Comparison of ENCODE assay signal across 18 cellular contexts in genomic region chr6:87291879-87292278, GRCh38. TPM values are rescaled to one million over a fixed set of nuclear protein-coding genes. Genes with fewer than 3 reads are reported as not detected.
"Had no signal": no experiment of that assay in that cellular context is flagged by ENCODE, and none has a peak within 500 bp of the region (broad histone marks: within the 10 kb centered on the region; RNA-seq: fewer than 3 reads in every experiment).

No MANE protein-coding gene starts in this region.

- H3K4me1 Mint-ChIP-seq: activated naive CD8-positive, alpha-beta T cell treated with anti-CD3 and anti-CD28 coated beads, Interleukin-2, amount 50 U/mL, for 24 hours; activated T-helper 17 cell treated with anti-CD3 and anti-CD28 coated beads, Interleukin-2, amount 50 U/mL, for 72 hours; neural progenitor cell; stimulated activated naive CD8-positive, alpha-beta T cell treated with anti-CD3 and anti-CD28 coated beads, Interleukin-15, amount 100 ng/mL, for 72 hours had no signal

- H3K4me1 ChIP-seq: esophagus muscularis mucosa, neural progenitor cell, sigmoid colon, spleen, testis, upper lobe of left lung had no signal

- H3K9me3 ChIP-seq: esophagus muscularis mucosa, sigmoid colon, spleen, testis, upper lobe of left lung had no signal

- H3K4me3 ChIP-seq: esophagus muscularis mucosa, neural progenitor cell, sigmoid colon, spleen, testis, upper lobe of left lung had no signal

- H3K9me3 Mint-ChIP-seq: activated naive CD4-positive, alpha-beta T cell treated with anti-CD3 and anti-CD28 coated beads for 36 hours; activated naive CD8-positive, alpha-beta T cell treated with anti-CD3 and anti-CD28 coated beads, Interleukin-2, amount 50 U/mL, for 24 hours; activated T-helper 17 cell treated with anti-CD3 and anti-CD28 coated beads, Interleukin-2, amount 50 U/mL, for 72 hours; neural progenitor cell; stimulated activated naive CD8-positive, alpha-beta T cell treated with anti-CD3 and anti-CD28 coated beads, Interleukin-15, amount 100 ng/mL, for 72 hours had no signal

- H3K36me3 Mint-ChIP-seq: neural progenitor cell had no signal

- DNase-seq: activated CD4-positive, alpha-beta T cell treated with anti-CD3 and anti-CD28 coated beads for 1 hour; activated CD4-positive, alpha-beta T cell treated with anti-CD3 and anti-CD28 coated beads, Interleukin-2, amount 50 U/mL, for 4 hours; activated naive CD4-positive, alpha-beta T cell treated with anti-CD3 and anti-CD28 coated beads for 36 hours; activated naive CD8-positive, alpha-beta T cell treated with anti-CD3 and anti-CD28 coated beads, Interleukin-2, amount 50 U/mL, for 24 hours; activated T-cell treated with anti-CD3 and anti-CD28 coated beads for 4 hours; aorta; sigmoid colon; spleen; stimulated activated CD4-positive, alpha-beta T cell treated with anti-CD3 and anti-CD28 coated beads, Interleukin-1b, Interleukin-23, amount 100 ng/mL, for 48 hours; stimulated activated naive CD8-positive, alpha-beta T cell treated with anti-CD3 and anti-CD28 coated beads, Interleukin-15, amount 100 ng/mL, for 72 hours; testis; upper lobe of left lung had no signal

- H3K36me3 ChIP-seq: esophagus muscularis mucosa, neural progenitor cell, sigmoid colon, spleen, upper lobe of left lung had no signal

- ATAC-seq: activated naive CD8-positive, alpha-beta T cell treated with anti-CD3 and anti-CD28 coated beads, Interleukin-2, amount 50 U/mL, for 24 hours; activated T-helper 17 cell treated with anti-CD3 and anti-CD28 coated beads, Interleukin-2, amount 50 U/mL, for 72 hours; left lobe of liver; stimulated activated naive CD8-positive, alpha-beta T cell treated with anti-CD3 and anti-CD28 coated beads, Interleukin-15, amount 100 ng/mL, for 72 hours had no signal

- H3K27ac ChIP-seq: esophagus muscularis mucosa, neural progenitor cell, sigmoid colon, spleen, testis, upper lobe of left lung had no signal

- H3K27ac Mint-ChIP-seq: activated naive CD4-positive, alpha-beta T cell treated with anti-CD3 and anti-CD28 coated beads for 36 hours; activated naive CD8-positive, alpha-beta T cell treated with anti-CD3 and anti-CD28 coated beads, Interleukin-2, amount 50 U/mL, for 24 hours; activated T-helper 17 cell treated with anti-CD3 and anti-CD28 coated beads, Interleukin-2, amount 50 U/mL, for 72 hours; neural progenitor cell; stimulated activated naive CD8-positive, alpha-beta T cell treated with anti-CD3 and anti-CD28 coated beads, Interleukin-15, amount 100 ng/mL, for 72 hours had no signal

- FAIRE-seq: keratinocyte had no signal

- H3K4me3 Mint-ChIP-seq: activated naive CD4-positive, alpha-beta T cell treated with anti-CD3 and anti-CD28 coated beads for 36 hours; activated naive CD8-positive, alpha-beta T cell treated with anti-CD3 and anti-CD28 coated beads, Interleukin-2, amount 50 U/mL, for 24 hours; activated T-helper 17 cell treated with anti-CD3 and anti-CD28 coated beads, Interleukin-2, amount 50 U/mL, for 72 hours; neural progenitor cell; stimulated activated naive CD8-positive, alpha-beta T cell treated with anti-CD3 and anti-CD28 coated beads, Interleukin-15, amount 100 ng/mL, for 72 hours had no signal

- H3K27me3 ChIP-seq: esophagus muscularis mucosa, neural progenitor cell, sigmoid colon, testis, upper lobe of left lung had no signal

RNA-seq across cellular contexts. Expression of gene GJB7, which starts 37.2 kb away (rescaled TPM):
- total RNA-seq: activated naive CD4-positive, alpha-beta T cell treated with anti-CD3 and anti-CD28 coated beads for 36 hours; activated T-helper 17 cell treated with anti-CD3 and anti-CD28 coated beads, Interleukin-2, amount 50 U/mL, for 72 hours; aorta; esophagus muscularis mucosa; left lobe of liver; lung microvascular endothelial cell; sigmoid colon; spleen had no signal
- polyA plus RNA-seq: aorta, keratinocyte, sigmoid colon, spleen had no signal
